ENCODE assay signal across 28 cellular contexts in the genomic region with DNA sequence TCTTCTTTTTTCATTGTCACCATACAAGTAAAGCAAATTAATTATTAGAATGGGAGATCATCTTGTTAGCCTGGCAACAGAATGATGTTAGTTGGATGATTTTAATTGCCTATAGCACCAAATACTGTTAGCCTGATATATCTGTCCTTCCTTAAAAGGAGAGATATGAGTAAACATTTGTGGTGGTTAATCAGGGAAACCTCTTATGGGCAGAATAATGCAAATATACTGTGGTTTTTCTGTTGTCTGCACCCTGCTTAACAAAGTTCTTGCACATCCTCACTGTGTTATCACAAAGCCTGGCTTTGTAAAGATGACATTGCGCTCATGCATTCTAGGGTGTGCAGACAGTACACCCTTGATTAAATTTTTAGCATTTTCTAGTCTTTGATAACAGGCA.
"Had no signal": no experiment of that assay in that cellular context is flagged by ENCODE, and none has a peak within 500 bp of the region (broad histone marks: within the 10 kb centered on the region; RNA-seq: fewer than 3 reads in every experiment).

No MANE protein-coding gene starts in this region.

- DNase-seq: hypothalamus; immature natural killer cell; kidney; left colon; left lung; lower lobe of right lung; mammary epithelial cell; mesenchymal stem cell; naive thymus-derived CD8-positive, alpha-beta T cell; nucleus accumbens; pancreas; posterior cingulate gyrus; retina; right cardiac atrium; stimulated activated CD4-positive, alpha-beta T cell treated with anti-CD3 and anti-CD28 coated beads, Interleukin-12 subunit alpha, Interleukin-12 subunit beta, amount 100 ng/mL, for 4 hours; stimulated activated CD4-positive, alpha-beta T cell treated with anti-CD3 and anti-CD28 coated beads, Interleukin-4, amount 100 ng/mL, for 24 hours; stimulated activated naive CD4-positive, alpha-beta T cell; substantia nigra had no signal

- ATAC-seq: left colon; left lung; lower lobe of right lung; naive thymus-derived CD8-positive, alpha-beta T cell; pancreas; right cardiac atrium; sciatic nerve; stimulated activated effector memory CD8-positive, alpha-beta T cell treated with anti-CD3 and anti-CD28 coated beads, Interleukin-12 subunit alpha, Interleukin-12 subunit beta, amount 100 ng/mL, for 72 hours had no signal

- H3K4me3 ChIP-seq: left lung, lower lobe of right lung, pancreas, prostate gland, skin epidermis, tibial nerve, vagina had no signal

- FAIRE-seq: kidney, pancreas had no signal

- H3K4me3 Mint-ChIP-seq: immature natural killer cell; naive thymus-derived CD8-positive, alpha-beta T cell; nephron; neural crest cell; stimulated activated effector memory CD8-positive, alpha-beta T cell treated with anti-CD3 and anti-CD28 coated beads, Interleukin-12 subunit alpha, Interleukin-12 subunit beta, amount 100 ng/mL, for 72 hours; stimulated activated naive CD8-positive, alpha-beta T cell treated with anti-CD3 and anti-CD28 coated beads, Interleukin-15, Interleukin-2, amounts not matched to agents 100 ng/mL and 50 ng/mL, for 24 hours; type B pancreatic cell had no signal

- H3K9me3 Mint-ChIP-seq: neural crest cell; stimulated activated naive CD8-positive, alpha-beta T cell treated with anti-CD3 and anti-CD28 coated beads, Interleukin-15, Interleukin-2, amounts not matched to agents 100 ng/mL and 50 ng/mL, for 24 hours; type B pancreatic cell had no signal

- H3K27me3 Mint-ChIP-seq: naive thymus-derived CD8-positive, alpha-beta T cell; stimulated activated naive CD8-positive, alpha-beta T cell treated with anti-CD3 and anti-CD28 coated beads, Interleukin-15, Interleukin-2, amounts not matched to agents 100 ng/mL and 50 ng/mL, for 24 hours; type B pancreatic cell had no signal

- H3K4me1 Mint-ChIP-seq: immature natural killer cell; naive thymus-derived CD8-positive, alpha-beta T cell; nephron; neural crest cell; stimulated activated effector memory CD8-positive, alpha-beta T cell treated with anti-CD3 and anti-CD28 coated beads, Interleukin-12 subunit alpha, Interleukin-12 subunit beta, amount 100 ng/mL, for 72 hours had no signal

- H3K27me3 ChIP-seq: left lung, pancreas, tibial nerve, vagina had no signal

- H3K36me3 ChIP-seq: left lung, lower lobe of right lung, pancreas, prostate gland, tibial nerve, vagina had no signal

- H3K27ac Mint-ChIP-seq: immature natural killer cell; naive thymus-derived CD8-positive, alpha-beta T cell; nephron; stimulated activated effector memory CD8-positive, alpha-beta T cell treated with anti-CD3 and anti-CD28 coated beads, Interleukin-12 subunit alpha, Interleukin-12 subunit beta, amount 100 ng/mL, for 72 hours; stimulated activated naive CD8-positive, alpha-beta T cell treated with anti-CD3 and anti-CD28 coated beads, Interleukin-15, Interleukin-2, amounts not matched to agents 100 ng/mL and 50 ng/mL, for 24 hours; type B pancreatic cell had no signal
